8 cellular contexts compared by ENCODE assay signal in the genomic region with DNA sequence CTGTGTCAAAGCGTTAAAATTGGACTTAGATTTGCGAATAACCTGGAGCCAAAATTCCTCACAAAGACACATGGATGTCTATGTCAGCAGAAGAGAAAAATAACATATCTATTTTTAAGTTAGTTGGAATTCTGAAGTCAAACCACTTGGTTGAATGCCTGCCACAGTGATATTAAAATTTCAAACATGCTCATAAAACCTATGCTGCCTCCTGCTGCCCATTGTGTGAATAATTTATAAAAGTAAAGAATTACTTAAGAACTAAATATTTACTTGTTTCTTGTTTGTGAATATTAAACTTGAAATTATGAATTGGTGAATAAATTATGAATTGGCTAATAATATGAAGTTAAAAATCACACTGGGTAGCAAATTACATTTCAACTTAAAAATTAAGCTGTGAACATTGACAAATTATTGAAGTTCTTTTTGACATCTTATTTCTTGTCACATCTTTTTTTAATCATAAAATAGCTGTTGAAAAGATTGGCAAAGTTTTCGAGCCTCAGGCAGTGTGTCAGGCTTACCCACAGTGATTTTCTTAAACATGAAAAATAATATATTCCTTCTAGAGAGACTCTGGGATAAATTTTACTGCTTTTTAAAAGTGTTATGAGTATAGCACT. TPM values are rescaled to one million over a fixed set of nuclear protein-coding genes. Genes with fewer than 3 reads are reported as not detected.
A peak's percentile ranks its signal among the peaks of the same experiment; 100 is the strongest.
DNase-seq lines count a peak whose midpoint lies in the region; ATAC-seq, FAIRE-seq and TF ChIP-seq lines count a peak whose summit lies in the region.

No MANE protein-coding gene starts in this region.

- ATAC-seq in HG02885 (IDR thresholded peaks at IDR 0.05; ENCODE audit: poor library complexity, unreplicated experiment) (peak; percentile 31), HG03196 (IDR thresholded peaks at IDR 0.05; ENCODE audit: unreplicated experiment) (no peak)

- H3K36me3 ChIP-seq in astrocyte (ENCODE audit: insufficient read depth, low read length) (no peaks in the 10 kb centered on the region), kidney (ENCODE audit: control insufficient read depth in 1 of 2, insufficient read depth in 2 of 2, low read length in 2 of 2) (no peaks in the 10 kb centered on the region), uterus (no peaks in the 10 kb centered on the region)

- FAIRE-seq in astrocyte (lab: Jason Lieb, UNC): peak; percentile 73
- peak; percentile 97 for FAIRE-seq in kidney (lab: Jason Lieb, UNC)

- no peaks in the 10 kb centered on the region for H3K9me3 ChIP-seq in astrocyte (ENCODE audit: insufficient read depth, low read depth, low read length)
- H3K9me3 ChIP-seq in kidney (ENCODE audit: control insufficient read depth in 1 of 2, low read length in 2 of 2): no peaks in the 10 kb centered on the region
- no peaks in the 10 kb centered on the region for H3K9me3 ChIP-seq in uterus

- H2AFZ ChIP-seq in astrocyte (ENCODE audit: low read depth, low read length): no peak overlapping the region

- DNase-seq in Ammon's horn (ENCODE audit: low spot score) (peak; percentile 52), astrocyte (ENCODE audit: low read depth) (peak; percentile 66), kidney (no peak), uterus (peak in 1 of 2 donors; percentile 29), SKM-1 treated with dmso at 0.1 percent for 144 hours (lab: John Stamatoyannopoulos, UW; ENCODE audit: unreplicated experiment) (no peak)
- no peak for DNase-seq in stimulated activated CD8-positive, alpha-beta memory T cell treated with anti-CD3 and anti-CD28 coated beads, Interleukin-4, amount 100 ng/mL, for 48 hours

- no peak overlapping the region for H3K27ac Mint-ChIP-seq in astrocyte (ENCODE audit: unreplicated experiment)

- no peak overlapping the region for H3K4me3 ChIP-seq in astrocyte (ENCODE audit: insufficient read depth, low read depth, low read length)
- H3K4me3 ChIP-seq in kidney (ENCODE audit: low read length in 2 of 2): no peak overlapping the region
- H3K4me3 ChIP-seq in uterus: no peak overlapping the region

- H3K27me3 ChIP-seq in astrocyte (ENCODE audit: insufficient read depth, low read length) (no peaks in the 10 kb centered on the region), uterus (no peaks in the 10 kb centered on the region)

- intact Hi-C loops in kidney (cut with DNase I): loop anchor here (10.0 kb wide), 1 partner anchor 302 kb away; no protein-coding TSS in a partner anchor
- intact Hi-C loops in uterus (cut with DNase I; ENCODE audit: low total_unique reads): loop anchor here (5.0 kb wide), 1 partner anchor 304 kb away; no protein-coding TSS in a partner anchor

- H3K4me1 ChIP-seq in astrocyte (ENCODE audit: insufficient read depth, low read length): no peaks in the 10 kb centered on the region
- H3K4me1 ChIP-seq in kidney (ENCODE audit: control insufficient read depth in 1 of 2, insufficient read depth in 1 of 2, low read depth in 1 of 2, low read length in 2 of 2): peaks cover 1 to 2% of the 10 kb centered on the region in 2 donors
- H3K4me1 ChIP-seq in uterus: peaks cover 0 to 10% of the 10 kb centered on the region in 2 donors

- no peaks in the 10 kb centered on the region for H3K79me2 ChIP-seq in astrocyte (ENCODE audit: insufficient read depth, low read length)

- H3K9ac ChIP-seq in astrocyte (ENCODE audit: low read length) (no peak overlapping the region), kidney (ENCODE audit: low read length in 2 of 2) (no peak overlapping the region)

- no peaks in the 10 kb centered on the region for H4K20me1 ChIP-seq in astrocyte (ENCODE audit: insufficient read depth, low read length)

- no peak for TF ChIP-seq POLR2A in uterus (IDR thresholded peaks at IDR 0.05)

- peaks cover 7% of the 10 kb centered on the region for H3K4me1 Mint-ChIP-seq in astrocyte (ENCODE audit: low read depth, unreplicated experiment)

- H3K4me3 Mint-ChIP-seq in astrocyte (ENCODE audit: unreplicated experiment): no peak overlapping the region

- no peak overlapping the region for H3K4me2 ChIP-seq in astrocyte (ENCODE audit: low read length)

- TF ChIP-seq CTCF in astrocyte (IDR thresholded peaks at IDR 0.05; ENCODE audit: insufficient read depth, low read depth, low read length): peak; percentile 55
- TF ChIP-seq CTCF in kidney (IDR thresholded peaks at IDR 0.05; ENCODE audit: borderline replicate concordance, extremely low read depth, insufficient read depth): peak; percentile 62
- peak; percentile 68 to 73 (median 71) for TF ChIP-seq CTCF in uterus (IDR thresholded peaks at IDR 0.05)

- H3K36me3 Mint-ChIP-seq in astrocyte (ENCODE audit: low read depth, unreplicated experiment): no peaks in the 10 kb centered on the region

- H3K27ac ChIP-seq in astrocyte (ENCODE audit: low read depth, low read length) (no peak overlapping the region), kidney (ENCODE audit: low read depth in 2 of 2, low read length in 2 of 2) (no peak overlapping the region), uterus (peak overlapping the region in 1 of 2 donors; percentile 80)

- H3K27me3 Mint-ChIP-seq in astrocyte (ENCODE audit: low read depth, unreplicated experiment): no peaks in the 10 kb centered on the region

- no peaks in the 10 kb centered on the region for H3K9me3 Mint-ChIP-seq in astrocyte (ENCODE audit: unreplicated experiment)

RNA-seq across cellular contexts. Expression of a gene that starts 35.4 kb away (rescaled TPM):
- total RNA-seq in astrocyte: not detected in 2 replicates
- total RNA-seq in kidney: not detected
- not detected for polyA plus RNA-seq in kidney (ENCODE audit: insufficient read depth, low read depth, low replicate concordance)
- not detected for total RNA-seq in uterus

Comparison
In these comparisons a context has a peak if more than half of its experiments do, and no peak if none do; other contexts are left out.
1. DNase-seq: peak in Ammon's horn (single experiment) and astrocyte (single experiment); none in kidney (single experiment), stimulated activated CD8-positive, alpha-beta memory T cell treated with anti-CD3 and anti-CD28 coated beads, Interleukin-4, amount 100 ng/mL, for 48 hours (single experiment) and SKM-1 treated with dmso at 0.1 percent for 144 hours (single experiment).
2. Peak in every context shown above with its lines, with median percentiles within 50 percentile points of each other: CTCF ChIP-seq.